8 cellular contexts compared by ENCODE assay signal in genomic region chr21:21163904-21164303, GRCh38.
DNase-seq lines count a peak whose midpoint lies in the region; ATAC-seq and TF ChIP-seq lines count a peak whose summit lies in the region.

No MANE protein-coding gene starts in this region.

- H3K4me1 Mint-ChIP-seq in effector memory CD8-positive, alpha-beta T cell (ENCODE audit: low read depth in 2 of 2), result no peaks in the 10 kb centered on the region

- no peaks in the 10 kb centered on the region for H3K9me3 Mint-ChIP-seq in effector memory CD8-positive, alpha-beta T cell

- H3K4me3 Mint-ChIP-seq in effector memory CD8-positive, alpha-beta T cell, result no peak overlapping the region

- ATAC-seq in GM19372 (IDR thresholded peaks at IDR 0.05; ENCODE audit: low read depth, unreplicated experiment), result peak; percentile 64
- no peak for ATAC-seq in effector memory CD8-positive, alpha-beta T cell (replicated peaks)

- no peaks in the 10 kb centered on the region for H3K27me3 Mint-ChIP-seq in effector memory CD8-positive, alpha-beta T cell

- DNase-seq in Ammon's horn (ENCODE audit: low spot score), result peak; percentile 69
- peak; percentile 80 for DNase-seq in LNCaP clone FGC (ENCODE audit: low read depth)
- DNase-seq in RKO (ENCODE audit: low spot score), result peak; percentile 68
- peak; percentile 66 for DNase-seq in amniotic epithelial cell (ENCODE audit: low read depth)
- peak; percentile 18 to 36 for DNase-seq in hippocampal formation (lab: John Stamatoyannopoulos, UW)
- peak; percentile 8 for DNase-seq in stimulated activated CD4-positive, alpha-beta T cell treated with anti-CD3 and anti-CD28 coated beads, Interleukin-12 subunit alpha, Interleukin-12 subunit beta, amount 100 ng/mL, for 4 hours
- DNase-seq in effector memory CD8-positive, alpha-beta T cell, result no peak

- H3K4me3 ChIP-seq in LNCaP clone FGC (ENCODE audit: low read depth, low read length), result no peak overlapping the region

- no peaks in the 10 kb centered on the region for H3K36me3 Mint-ChIP-seq in effector memory CD8-positive, alpha-beta T cell (ENCODE audit: insufficient read depth)

- no peak overlapping the region for H3K27ac Mint-ChIP-seq in effector memory CD8-positive, alpha-beta T cell

- peak; percentile 51 for TF ChIP-seq CTCF in LNCaP clone FGC (IDR thresholded peaks at IDR 0.05; ENCODE audit: control insufficient read depth, extremely low read depth, insufficient read depth)

Comparison
In these comparisons a context has a peak if more than half of its experiments do, and no peak if none do; other contexts are left out.
1. DNase-seq: peak in Ammon's horn (single experiment), LNCaP clone FGC (single experiment), RKO (single experiment), amniotic epithelial cell (single experiment), hippocampal formation (2 of 2) and stimulated activated CD4-positive, alpha-beta T cell treated with anti-CD3 and anti-CD28 coated beads, Interleukin-12 subunit alpha, Interleukin-12 subunit beta, amount 100 ng/mL, for 4 hours (single experiment); none in effector memory CD8-positive, alpha-beta T cell (0 of 3).